Comparison of ENCODE assay signal across 8 cellular contexts in genomic region chr1:152189657-152190442, GRCh38. TPM values are rescaled to one million over a fixed set of nuclear protein-coding genes. Genes with fewer than 3 reads are reported as not detected.
DNase-seq lines count a peak whose midpoint lies in the region; ATAC-seq and TF ChIP-seq lines count a peak whose summit lies in the region.

No MANE protein-coding gene starts in this region.

- no peak overlapping the region for H3K27ac ChIP-seq in mesendoderm (ENCODE audit: low read depth, low read length)

- TF ChIP-seq CTCF in AG09309 (IDR thresholded peaks at IDR 0.05; ENCODE audit: control insufficient read depth, insufficient read depth, low read depth, low read length, missing control alignments): peak; percentile 77

- H3K79me1 ChIP-seq in mesendoderm (ENCODE audit: low read length): no peaks in the 10 kb centered on the region

- DNase-seq in AG09309 (ENCODE audit: low read depth) (no peak), NCI-H526 treated with DMSO at 0.1 percent for 48 hours (lab: John Stamatoyannopoulos, UW) (peak; percentile 53), mesendoderm (peak; percentile 65), cerebellar nuclear complex (lab: John Stamatoyannopoulos, UW) (no peak)
- DNase-seq in activated CD4-positive, alpha-beta T cell treated with anti-CD3 and anti-CD28 coated beads, Interleukin-2, amount 50 U/mL, for 24 hours (ENCODE audit: low read depth in 1 of 2, low spot score in 1 of 2): peak; percentile 37 to 65
- DNase-seq in effector CD8-positive, alpha-beta T cell (lab: John Stamatoyannopoulos, UW): peak; percentile 25
- DNase-seq in stimulated activated CD8-positive, alpha-beta memory T cell treated with anti-CD3 and anti-CD28 coated beads, Interleukin-15, amount 100 ng/mL, for 24 hours (ENCODE audit: low read depth): peak; percentile 26

- peak; percentile 61 for ATAC-seq in GM19395 (IDR thresholded peaks at IDR 0.05; ENCODE audit: unreplicated experiment)

- no peaks in the 10 kb centered on the region for H3K36me3 ChIP-seq in mesendoderm (ENCODE audit: control insufficient read depth, insufficient read depth, low read length)

- no CpG with 5 or more reads among the region's 9 CpGs for WGBS in mesendoderm (ENCODE audit: extremely low coverage, insufficient coverage, low lambda C conversion rate)

- no peak overlapping the region for H4K8ac ChIP-seq in mesendoderm (ENCODE audit: low read depth, low read length)

- H3K4me1 ChIP-seq in mesendoderm (ENCODE audit: control insufficient read depth, low read depth, low read length): no peaks in the 10 kb centered on the region

- H3K27me3 ChIP-seq in mesendoderm (ENCODE audit: insufficient read depth, low read length, poor library complexity): no peaks in the 10 kb centered on the region

- H2BK15ac ChIP-seq in mesendoderm (replicated peaks; ENCODE audit: low read depth): no peak overlapping the region

- H2BK120ac ChIP-seq in mesendoderm (ENCODE audit: low read depth, low read length): no peak overlapping the region

- no peak overlapping the region for H3K4me2 ChIP-seq in mesendoderm (ENCODE audit: low read length)

- no peaks in the 10 kb centered on the region for H3K79me2 ChIP-seq in mesendoderm (ENCODE audit: control insufficient read depth, insufficient read depth, low read length)

- no peak overlapping the region for H2BK5ac ChIP-seq in mesendoderm (ENCODE audit: low read length)

- no peak overlapping the region for H3K23ac ChIP-seq in mesendoderm (ENCODE audit: low read length)

- H2AK5ac ChIP-seq in mesendoderm (ENCODE audit: low read length): no peak overlapping the region

- H3K18ac ChIP-seq in mesendoderm (ENCODE audit: low read length): no peak overlapping the region

- no peak overlapping the region for H4K5ac ChIP-seq in mesendoderm (ENCODE audit: low read length)

- peak overlapping the region; percentile 49 for H3K4me3 ChIP-seq in AG09309 (ENCODE audit: control insufficient read depth, low read depth, low read length)
- no peak overlapping the region for H3K4me3 ChIP-seq in mesendoderm (ENCODE audit: low read length)

- no peak overlapping the region for H3K9ac ChIP-seq in mesendoderm (ENCODE audit: low read length)

- H3K56ac ChIP-seq in mesendoderm (ENCODE audit: low read length): no peak overlapping the region

- H3K4ac ChIP-seq in mesendoderm (ENCODE audit: low read depth, low read length): no peak overlapping the region

RNA-seq across cellular contexts. Expression of gene RPTN, which starts 30.8 kb away (rescaled TPM):
- polyA plus RNA-seq in mesendoderm (2013, experiment 1 of 2): not detected
- polyA plus RNA-seq in mesendoderm (2013, experiment 2 of 2): not detected

RNA-seq across cellular contexts. Expression of gene HRNR, which starts 34.1 kb away (rescaled TPM):
- polyA plus RNA-seq in mesendoderm (2013, experiment 1 of 2): not detected
- not detected for polyA plus RNA-seq in mesendoderm (2013, experiment 2 of 2)

Comparison
In these comparisons a context has a peak if more than half of its experiments do, and no peak if none do; other contexts are left out.
1. DNase-seq: peak in NCI-H526 treated with DMSO at 0.1 percent for 48 hours (single experiment), activated CD4-positive, alpha-beta T cell treated with anti-CD3 and anti-CD28 coated beads, Interleukin-2, amount 50 U/mL, for 24 hours (2 of 2), effector CD8-positive, alpha-beta T cell (single experiment), mesendoderm (single experiment) and stimulated activated CD8-positive, alpha-beta memory T cell treated with anti-CD3 and anti-CD28 coated beads, Interleukin-15, amount 100 ng/mL, for 24 hours (single experiment); none in AG09309 (single experiment) and cerebellar nuclear complex (0 of 2).